17 cellular contexts compared by ENCODE assay signal in the genomic region with DNA sequence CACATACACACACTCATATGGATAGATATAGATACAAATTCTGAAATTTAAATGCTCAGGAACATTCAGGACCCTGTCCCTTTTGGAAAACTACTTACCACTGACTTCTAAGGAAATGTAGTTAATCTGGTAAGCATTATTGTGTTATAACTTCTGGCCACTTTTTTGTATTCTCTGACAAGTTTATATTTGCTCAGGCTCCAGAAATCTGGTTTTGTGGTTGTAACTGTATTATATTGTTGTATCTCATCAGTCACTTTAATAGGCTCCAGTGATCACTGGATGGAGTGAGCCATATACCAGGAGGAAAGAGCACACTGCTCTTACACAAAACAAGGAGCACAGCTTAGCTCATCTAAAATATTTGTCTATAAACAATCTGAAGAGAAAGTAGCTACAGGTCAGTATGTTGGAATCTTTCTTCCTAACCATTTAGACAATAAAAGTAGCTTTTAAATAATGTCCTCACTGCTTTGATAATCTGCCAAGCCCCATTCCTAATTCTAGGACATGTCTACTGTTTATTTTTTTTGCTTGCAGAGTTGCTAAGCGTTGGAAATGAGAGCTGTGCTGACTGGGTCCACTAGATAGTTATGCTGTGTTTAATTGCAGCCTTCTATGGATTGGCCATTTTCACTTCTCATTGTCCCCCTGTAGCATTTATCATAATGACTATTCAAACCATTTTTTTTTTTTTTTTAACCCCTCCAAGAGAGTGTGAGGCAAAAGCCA. TPM values are rescaled to one million over a fixed set of nuclear protein-coding genes. Genes with fewer than 3 reads are reported as not detected.
DNase-seq lines count a peak whose midpoint lies in the region; ATAC-seq and FAIRE-seq lines count a peak whose summit lies in the region.
"Had no signal": no experiment of that assay in that cellular context is flagged by ENCODE, and none has a peak within 500 bp of the region (broad histone marks: within the 10 kb centered on the region; RNA-seq: fewer than 3 reads in every experiment).

No MANE protein-coding gene starts in this region.

- FAIRE-seq in endometrium (lab: Jason Lieb, UNC) = peak; percentile 93
- FAIRE-seq: A549, D721Med had no signal

- no peaks in the 10 kb centered on the region for H3K36me3 ChIP-seq in muscle layer of colon (ENCODE audit: insufficient read depth, low read length)
- H3K36me3 ChIP-seq in aorta (ENCODE audit: control insufficient read depth in 1 of 2, insufficient read depth in 2 of 2, low read length in 1 of 2) = no peaks in the 10 kb centered on the region
- H3K36me3 ChIP-seq: neural progenitor cell, Peyer's patch had no signal

- H3K9me3 ChIP-seq in muscle layer of colon (ENCODE audit: low read length) (no peaks in the 10 kb centered on the region), aorta (ENCODE audit: control insufficient read depth, low read length) (no peaks in the 10 kb centered on the region)
- H3K9me3 ChIP-seq: A549, Peyer's patch had no signal

- no peak overlapping the region for H3K9ac ChIP-seq in muscle layer of colon (ENCODE audit: low read length)
- H3K9ac ChIP-seq: neural progenitor cell had no signal

- H3K27me3 ChIP-seq in muscle layer of colon (ENCODE audit: control insufficient read depth in 1 of 2, insufficient read depth in 2 of 2, low read length in 2 of 2) (no peaks in the 10 kb centered on the region), aorta (ENCODE audit: control insufficient read depth in 1 of 2, insufficient read depth in 2 of 2, low read length in 1 of 2) (no peaks in the 10 kb centered on the region)
- H3K27me3 ChIP-seq: neural progenitor cell, Peyer's patch had no signal

- 4 to 15% methylated on average over 1 of the region's 1 CpG for WGBS in aorta, 2 donors

- H3K27ac ChIP-seq in muscle layer of colon (ENCODE audit: low read depth, low read length) (peak overlapping the region; percentile 66), aorta (ENCODE audit: low read depth in 1 of 2, low read length in 2 of 2) (peak overlapping the region in 1 of 2 donors; percentile 82)
- H3K27ac ChIP-seq: A549, neural progenitor cell had no signal

- peak; percentile 69 for ATAC-seq in Right ventricle myocardium inferior
- peak; percentile 33 for ATAC-seq in aorta (ENCODE audit: low FRiP score)
- ATAC-seq in GM21737 (IDR thresholded peaks at IDR 0.05; ENCODE audit: unreplicated experiment) = no peak
- ATAC-seq: A549; activated CD4-positive, alpha-beta T cell treated with anti-CD3 and anti-CD28 coated beads for 36 hours had no signal

- no peak overlapping the region for H3K4me3 ChIP-seq in muscle layer of colon (ENCODE audit: low read depth in 1 of 2, low read length in 2 of 2)
- H3K4me3 ChIP-seq in aorta (ENCODE audit: low read length in 2 of 2) = no peak overlapping the region
- H3K4me3 ChIP-seq: A549, neural progenitor cell, Peyer's patch had no signal

- H3K4me1 ChIP-seq in muscle layer of colon (ENCODE audit: insufficient read depth, low read length) (peaks cover 50% of the 10 kb centered on the region), aorta (ENCODE audit: control insufficient read depth in 1 of 2, insufficient read depth in 2 of 2, low read length in 2 of 2) (peaks cover 0 to 6% of the 10 kb centered on the region in 2 donors)
- H3K4me1 ChIP-seq: A549, neural progenitor cell, Peyer's patch had no signal

- DNase-seq in Right ventricle myocardium inferior (ENCODE audit: missing footprints) (no peak), cardiac septum (ENCODE audit: low spot score) (no peak), aorta (no peak), DMS153 (lab: John Stamatoyannopoulos, UW) (no peak)
- no peak for DNase-seq in activated CD8-positive, alpha-beta memory T cell treated with anti-CD3 and anti-CD28 coated beads, Interleukin-2, amount 50 U/mL, for 4 hours
- DNase-seq: activated CD4-positive, alpha-beta T cell treated with anti-CD3 and anti-CD28 coated beads for 36 hours; activated T-cell treated with anti-CD3 and anti-CD28 coated beads, Interleukin-2, amount 50 U/mL, for 1 hour; NCI-H1105 treated with DMSO at 0.1 percent for 48 hours; NCI-H446; Peyer's patch; T-helper 2 cell had no signal

- intact Hi-C loops in Right ventricle myocardium inferior (cut with DNase I) (no loop called here), cardiac septum (cut with DNase I) (no loop called here), aorta (cut with DNase I) (no loop called here)

RNA-seq across cellular contexts. Expression of a gene that starts 43.8 kb away (rescaled TPM):
- total RNA-seq in Right ventricle myocardium inferior (27.6 TPM), cardiac septum (25.8 TPM), aorta (10 to 100 TPM; 31.9 to 34.2 TPM)
- polyA plus RNA-seq in aorta = 10 to 100 TPM; 18.2 to 19.0 TPM

RNA-seq across cellular contexts. Expression of a gene that starts 53.5 kb away (rescaled TPM):
- total RNA-seq in Right ventricle myocardium inferior = 69.1 TPM
- 59.2 TPM for total RNA-seq in cardiac septum
- 100 to 1,000 TPM in 1 of 2 donors, 10 to 100 TPM in 1; 72.3 to 121 TPM for total RNA-seq in aorta
- 100 to 1,000 TPM in 1 of 2 donors, 10 to 100 TPM in 1; 79.9 to 101 TPM for polyA plus RNA-seq in aorta
